ENCODE assay signal across 1 cellular context in the genomic region with DNA sequence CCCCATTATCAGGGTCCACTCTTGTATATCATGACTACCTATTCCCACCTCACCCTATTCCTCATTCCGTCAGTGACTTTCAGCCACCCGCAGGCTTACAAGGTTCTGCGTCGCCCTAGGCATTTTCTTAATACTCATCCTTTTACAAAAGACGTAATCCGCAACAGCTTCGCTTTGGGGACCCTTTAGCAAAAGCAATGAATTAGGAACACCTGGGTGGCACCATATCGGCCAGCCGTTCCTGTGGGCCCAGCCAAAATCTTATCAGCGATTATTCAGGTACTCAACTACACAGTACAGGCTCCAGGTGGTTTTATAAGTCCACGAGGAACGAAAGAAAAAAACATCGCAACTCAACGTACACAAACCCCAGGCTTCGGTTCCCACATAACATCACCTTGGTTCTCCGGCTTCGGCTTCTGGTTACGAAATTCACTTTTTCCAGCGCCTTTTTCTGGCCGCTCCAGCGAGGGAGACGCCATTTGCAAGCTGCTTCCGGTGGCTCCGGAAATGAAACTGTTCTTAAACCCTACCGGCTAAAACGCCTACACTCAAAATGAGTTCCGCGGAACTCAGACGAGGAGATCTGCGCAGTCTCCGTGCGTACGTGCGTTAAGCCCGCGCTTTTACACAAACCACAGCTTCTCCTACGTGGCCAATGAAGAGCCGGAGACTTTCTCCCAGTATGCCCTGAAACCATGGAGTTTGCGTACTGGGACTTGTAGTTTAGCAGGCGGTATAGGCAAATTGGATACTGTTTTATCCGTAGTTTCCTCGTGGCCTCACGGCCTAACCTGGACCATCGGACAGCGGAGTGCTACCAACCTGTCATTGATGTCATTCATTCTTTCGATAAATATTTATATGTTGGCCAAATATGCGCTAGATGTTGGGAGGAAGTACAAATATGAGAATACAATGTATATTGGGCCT.
TF ChIP-seq lines count a peak whose summit lies in the region.

A gene (minus strand): TSS at position 494 of the 933 bp plus-strand sequence. CDS start 12 bp downstream, at position 482.

TF ChIP-seq in GM12878, 131 proteins besides CTCF, POLR2A, EP300 and RAD21 (continued from another document and continues in another):
- TF ChIP-seq, protein P1, sequence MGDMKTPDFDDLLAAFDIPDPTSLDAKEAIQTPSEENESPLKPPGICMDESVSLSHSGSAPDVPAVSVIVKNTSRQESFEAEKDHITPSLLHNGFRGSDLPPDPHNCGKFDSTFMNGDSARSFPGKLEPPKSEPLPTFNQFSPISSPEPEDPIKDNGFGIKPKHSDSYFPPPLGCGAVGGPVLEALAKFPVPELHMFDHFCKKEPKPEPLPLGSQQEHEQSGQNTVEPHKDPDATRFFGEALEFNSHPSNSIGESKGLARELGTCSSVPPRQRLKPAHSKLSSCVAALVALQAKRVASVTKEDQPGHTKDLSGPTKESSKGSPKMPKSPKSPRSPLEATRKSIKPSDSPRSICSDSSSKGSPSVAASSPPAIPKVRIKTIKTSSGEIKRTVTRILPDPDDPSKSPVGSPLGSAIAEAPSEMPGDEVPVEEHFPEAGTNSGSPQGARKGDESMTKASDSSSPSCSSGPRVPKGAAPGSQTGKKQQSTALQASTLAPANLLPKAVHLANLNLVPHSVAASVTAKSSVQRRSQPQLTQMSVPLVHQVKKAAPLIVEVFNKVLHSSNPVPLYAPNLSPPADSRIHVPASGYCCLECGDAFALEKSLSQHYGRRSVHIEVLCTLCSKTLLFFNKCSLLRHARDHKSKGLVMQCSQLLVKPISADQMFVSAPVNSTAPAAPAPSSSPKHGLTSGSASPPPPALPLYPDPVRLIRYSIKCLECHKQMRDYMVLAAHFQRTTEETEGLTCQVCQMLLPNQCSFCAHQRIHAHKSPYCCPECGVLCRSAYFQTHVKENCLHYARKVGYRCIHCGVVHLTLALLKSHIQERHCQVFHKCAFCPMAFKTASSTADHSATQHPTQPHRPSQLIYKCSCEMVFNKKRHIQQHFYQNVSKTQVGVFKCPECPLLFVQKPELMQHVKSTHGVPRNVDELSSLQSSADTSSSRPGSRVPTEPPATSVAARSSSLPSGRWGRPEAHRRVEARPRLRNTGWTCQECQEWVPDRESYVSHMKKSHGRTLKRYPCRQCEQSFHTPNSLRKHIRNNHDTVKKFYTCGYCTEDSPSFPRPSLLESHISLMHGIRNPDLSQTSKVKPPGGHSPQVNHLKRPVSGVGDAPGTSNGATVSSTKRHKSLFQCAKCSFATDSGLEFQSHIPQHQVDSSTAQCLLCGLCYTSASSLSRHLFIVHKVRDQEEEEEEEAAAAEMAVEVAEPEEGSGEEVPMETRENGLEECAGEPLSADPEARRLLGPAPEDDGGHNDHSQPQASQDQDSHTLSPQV (IDR thresholded peaks at IDR 0.05): no peak
- TF ChIP-seq RCOR1 (conservative IDR thresholded peaks at IDR 0.05; ENCODE audit: low read depth, low read length) (no peak), POLR2AphosphoS5 (IDR thresholded peaks at IDR 0.05; ENCODE audit: low read length) (peak; percentile 85), CHD2 (IDR thresholded peaks at IDR 0.05; ENCODE audit: borderline replicate concordance, low read depth, low read length) (peak; percentile 68; the same call in 1 of the 2 replicates), HDAC2 (IDR thresholded peaks at IDR 0.05) (peak; percentile 86; the same call in 1 of the 2 replicates), RAD51 (IDR thresholded peaks at IDR 0.05) (no peak), YY1 (IDR thresholded peaks at IDR 0.05; ENCODE audit: low read depth, low read length) (peak; percentile 98), RFX5 (IDR thresholded peaks at IDR 0.05; ENCODE audit: low read depth, low read length) (no peak), SREBF1 (IDR thresholded peaks at IDR 0.05; ENCODE audit: low read length) (peak; percentile 59; the same call in 1 of the 2 replicates), SMAD5 (IDR thresholded peaks at IDR 0.05; ENCODE audit: low read depth) (peak; percentile 86), ZBED1 (IDR thresholded peaks at IDR 0.05; ENCODE audit: borderline replicate concordance) (peak; percentile 73; the same call in 1 of the 2 replicates)
- TF ChIP-seq, protein P2, sequence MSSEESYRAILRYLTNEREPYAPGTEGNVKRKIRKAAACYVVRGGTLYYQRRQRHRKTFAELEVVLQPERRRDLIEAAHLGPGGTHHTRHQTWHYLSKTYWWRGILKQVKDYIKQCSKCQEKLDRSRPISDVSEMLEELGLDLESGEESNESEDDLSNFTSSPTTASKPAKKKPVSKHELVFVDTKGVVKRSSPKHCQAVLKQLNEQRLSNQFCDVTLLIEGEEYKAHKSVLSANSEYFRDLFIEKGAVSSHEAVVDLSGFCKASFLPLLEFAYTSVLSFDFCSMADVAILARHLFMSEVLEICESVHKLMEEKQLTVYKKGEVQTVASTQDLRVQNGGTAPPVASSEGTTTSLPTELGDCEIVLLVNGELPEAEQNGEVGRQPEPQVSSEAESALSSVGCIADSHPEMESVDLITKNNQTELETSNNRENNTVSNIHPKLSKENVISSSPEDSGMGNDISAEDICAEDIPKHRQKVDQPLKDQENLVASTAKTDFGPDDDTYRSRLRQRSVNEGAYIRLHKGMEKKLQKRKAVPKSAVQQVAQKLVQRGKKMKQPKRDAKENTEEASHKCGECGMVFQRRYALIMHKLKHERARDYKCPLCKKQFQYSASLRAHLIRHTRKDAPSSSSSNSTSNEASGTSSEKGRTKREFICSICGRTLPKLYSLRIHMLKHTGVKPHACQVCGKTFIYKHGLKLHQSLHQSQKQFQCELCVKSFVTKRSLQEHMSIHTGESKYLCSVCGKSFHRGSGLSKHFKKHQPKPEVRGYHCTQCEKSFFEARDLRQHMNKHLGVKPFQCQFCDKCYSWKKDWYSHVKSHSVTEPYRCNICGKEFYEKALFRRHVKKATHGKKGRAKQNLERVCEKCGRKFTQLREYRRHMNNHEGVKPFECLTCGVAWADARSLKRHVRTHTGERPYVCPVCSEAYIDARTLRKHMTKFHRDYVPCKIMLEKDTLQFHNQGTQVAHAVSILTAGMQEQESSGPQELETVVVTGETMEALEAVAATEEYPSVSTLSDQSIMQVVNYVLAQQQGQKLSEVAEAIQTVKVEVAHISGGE (CRISPR knock-in tag; IDR thresholded peaks at IDR 0.05): peak; percentile 89
- TF ChIP-seq, protein P3, sequence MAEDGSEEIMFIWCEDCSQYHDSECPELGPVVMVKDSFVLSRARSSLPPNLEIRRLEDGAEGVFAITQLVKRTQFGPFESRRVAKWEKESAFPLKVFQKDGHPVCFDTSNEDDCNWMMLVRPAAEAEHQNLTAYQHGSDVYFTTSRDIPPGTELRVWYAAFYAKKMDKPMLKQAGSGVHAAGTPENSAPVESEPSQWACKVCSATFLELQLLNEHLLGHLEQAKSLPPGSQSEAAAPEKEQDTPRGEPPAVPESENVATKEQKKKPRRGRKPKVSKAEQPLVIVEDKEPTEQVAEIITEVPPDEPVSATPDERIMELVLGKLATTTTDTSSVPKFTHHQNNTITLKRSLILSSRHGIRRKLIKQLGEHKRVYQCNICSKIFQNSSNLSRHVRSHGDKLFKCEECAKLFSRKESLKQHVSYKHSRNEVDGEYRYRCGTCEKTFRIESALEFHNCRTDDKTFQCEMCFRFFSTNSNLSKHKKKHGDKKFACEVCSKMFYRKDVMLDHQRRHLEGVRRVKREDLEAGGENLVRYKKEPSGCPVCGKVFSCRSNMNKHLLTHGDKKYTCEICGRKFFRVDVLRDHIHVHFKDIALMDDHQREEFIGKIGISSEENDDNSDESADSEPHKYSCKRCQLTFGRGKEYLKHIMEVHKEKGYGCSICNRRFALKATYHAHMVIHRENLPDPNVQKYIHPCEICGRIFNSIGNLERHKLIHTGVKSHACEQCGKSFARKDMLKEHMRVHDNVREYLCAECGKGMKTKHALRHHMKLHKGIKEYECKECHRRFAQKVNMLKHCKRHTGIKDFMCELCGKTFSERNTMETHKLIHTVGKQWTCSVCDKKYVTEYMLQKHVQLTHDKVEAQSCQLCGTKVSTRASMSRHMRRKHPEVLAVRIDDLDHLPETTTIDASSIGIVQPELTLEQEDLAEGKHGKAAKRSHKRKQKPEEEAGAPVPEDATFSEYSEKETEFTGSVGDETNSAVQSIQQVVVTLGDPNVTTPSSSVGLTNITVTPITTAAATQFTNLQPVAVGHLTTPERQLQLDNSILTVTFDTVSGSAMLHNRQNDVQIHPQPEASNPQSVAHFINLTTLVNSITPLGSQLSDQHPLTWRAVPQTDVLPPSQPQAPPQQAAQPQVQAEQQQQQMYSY (CRISPR knock-in tag; IDR thresholded peaks at IDR 0.05): 0 out of 2 replicates have a peak, but pooled peaks have one; percentile 8
- TF ChIP-seq, protein P4, sequence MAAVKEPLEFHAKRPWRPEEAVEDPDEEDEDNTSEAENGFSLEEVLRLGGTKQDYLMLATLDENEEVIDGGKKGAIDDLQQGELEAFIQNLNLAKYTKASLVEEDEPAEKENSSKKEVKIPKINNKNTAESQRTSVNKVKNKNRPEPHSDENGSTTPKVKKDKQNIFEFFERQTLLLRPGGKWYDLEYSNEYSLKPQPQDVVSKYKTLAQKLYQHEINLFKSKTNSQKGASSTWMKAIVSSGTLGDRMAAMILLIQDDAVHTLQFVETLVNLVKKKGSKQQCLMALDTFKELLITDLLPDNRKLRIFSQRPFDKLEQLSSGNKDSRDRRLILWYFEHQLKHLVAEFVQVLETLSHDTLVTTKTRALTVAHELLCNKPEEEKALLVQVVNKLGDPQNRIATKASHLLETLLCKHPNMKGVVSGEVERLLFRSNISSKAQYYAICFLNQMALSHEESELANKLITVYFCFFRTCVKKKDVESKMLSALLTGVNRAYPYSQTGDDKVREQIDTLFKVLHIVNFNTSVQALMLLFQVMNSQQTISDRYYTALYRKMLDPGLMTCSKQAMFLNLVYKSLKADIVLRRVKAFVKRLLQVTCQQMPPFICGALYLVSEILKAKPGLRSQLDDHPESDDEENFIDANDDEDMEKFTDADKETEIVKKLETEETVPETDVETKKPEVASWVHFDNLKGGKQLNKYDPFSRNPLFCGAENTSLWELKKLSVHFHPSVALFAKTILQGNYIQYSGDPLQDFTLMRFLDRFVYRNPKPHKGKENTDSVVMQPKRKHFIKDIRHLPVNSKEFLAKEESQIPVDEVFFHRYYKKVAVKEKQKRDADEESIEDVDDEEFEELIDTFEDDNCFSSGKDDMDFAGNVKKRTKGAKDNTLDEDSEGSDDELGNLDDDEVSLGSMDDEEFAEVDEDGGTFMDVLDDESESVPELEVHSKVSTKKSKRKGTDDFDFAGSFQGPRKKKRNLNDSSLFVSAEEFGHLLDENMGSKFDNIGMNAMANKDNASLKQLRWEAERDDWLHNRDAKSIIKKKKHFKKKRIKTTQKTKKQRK (IDR thresholded peaks at IDR 0.05; ENCODE audit: low read depth, low read length): no peak
- TF ChIP-seq, protein P5, sequence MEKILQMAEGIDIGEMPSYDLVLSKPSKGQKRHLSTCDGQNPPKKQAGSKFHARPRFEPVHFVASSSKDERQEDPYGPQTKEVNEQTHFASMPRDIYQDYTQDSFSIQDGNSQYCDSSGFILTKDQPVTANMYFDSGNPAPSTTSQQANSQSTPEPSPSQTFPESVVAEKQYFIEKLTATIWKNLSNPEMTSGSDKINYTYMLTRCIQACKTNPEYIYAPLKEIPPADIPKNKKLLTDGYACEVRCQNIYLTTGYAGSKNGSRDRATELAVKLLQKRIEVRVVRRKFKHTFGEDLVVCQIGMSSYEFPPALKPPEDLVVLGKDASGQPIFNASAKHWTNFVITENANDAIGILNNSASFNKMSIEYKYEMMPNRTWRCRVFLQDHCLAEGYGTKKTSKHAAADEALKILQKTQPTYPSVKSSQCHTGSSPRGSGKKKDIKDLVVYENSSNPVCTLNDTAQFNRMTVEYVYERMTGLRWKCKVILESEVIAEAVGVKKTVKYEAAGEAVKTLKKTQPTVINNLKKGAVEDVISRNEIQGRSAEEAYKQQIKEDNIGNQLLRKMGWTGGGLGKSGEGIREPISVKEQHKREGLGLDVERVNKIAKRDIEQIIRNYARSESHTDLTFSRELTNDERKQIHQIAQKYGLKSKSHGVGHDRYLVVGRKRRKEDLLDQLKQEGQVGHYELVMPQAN (conservative IDR thresholded peaks at IDR 0.05): peak; percentile 39; the same call in 1 of the 2 replicates
- TF ChIP-seq, protein P6, sequence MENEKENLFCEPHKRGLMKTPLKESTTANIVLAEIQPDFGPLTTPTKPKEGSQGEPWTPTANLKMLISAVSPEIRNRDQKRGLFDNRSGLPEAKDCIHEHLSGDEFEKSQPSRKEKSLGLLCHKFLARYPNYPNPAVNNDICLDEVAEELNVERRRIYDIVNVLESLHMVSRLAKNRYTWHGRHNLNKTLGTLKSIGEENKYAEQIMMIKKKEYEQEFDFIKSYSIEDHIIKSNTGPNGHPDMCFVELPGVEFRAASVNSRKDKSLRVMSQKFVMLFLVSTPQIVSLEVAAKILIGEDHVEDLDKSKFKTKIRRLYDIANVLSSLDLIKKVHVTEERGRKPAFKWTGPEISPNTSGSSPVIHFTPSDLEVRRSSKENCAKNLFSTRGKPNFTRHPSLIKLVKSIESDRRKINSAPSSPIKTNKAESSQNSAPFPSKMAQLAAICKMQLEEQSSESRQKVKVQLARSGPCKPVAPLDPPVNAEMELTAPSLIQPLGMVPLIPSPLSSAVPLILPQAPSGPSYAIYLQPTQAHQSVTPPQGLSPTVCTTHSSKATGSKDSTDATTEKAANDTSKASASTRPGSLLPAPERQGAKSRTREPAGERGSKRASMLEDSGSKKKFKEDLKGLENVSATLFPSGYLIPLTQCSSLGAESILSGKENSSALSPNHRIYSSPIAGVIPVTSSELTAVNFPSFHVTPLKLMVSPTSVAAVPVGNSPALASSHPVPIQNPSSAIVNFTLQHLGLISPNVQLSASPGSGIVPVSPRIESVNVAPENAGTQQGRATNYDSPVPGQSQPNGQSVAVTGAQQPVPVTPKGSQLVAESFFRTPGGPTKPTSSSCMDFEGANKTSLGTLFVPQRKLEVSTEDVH (IDR thresholded peaks at IDR 0.05; ENCODE audit: low read depth, partially characterized antibody): peak; percentile 91
- TF ChIP-seq, protein P7, sequence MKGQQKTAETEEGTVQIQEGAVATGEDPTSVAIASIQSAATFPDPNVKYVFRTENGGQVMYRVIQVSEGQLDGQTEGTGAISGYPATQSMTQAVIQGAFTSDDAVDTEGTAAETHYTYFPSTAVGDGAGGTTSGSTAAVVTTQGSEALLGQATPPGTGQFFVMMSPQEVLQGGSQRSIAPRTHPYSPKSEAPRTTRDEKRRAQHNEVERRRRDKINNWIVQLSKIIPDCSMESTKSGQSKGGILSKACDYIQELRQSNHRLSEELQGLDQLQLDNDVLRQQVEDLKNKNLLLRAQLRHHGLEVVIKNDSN (IDR thresholded peaks at IDR 0.05; ENCODE audit: borderline replicate concordance, extremely low read length, insufficient read depth, low read depth, low read length): no peak
- TF ChIP-seq, protein P8, sequence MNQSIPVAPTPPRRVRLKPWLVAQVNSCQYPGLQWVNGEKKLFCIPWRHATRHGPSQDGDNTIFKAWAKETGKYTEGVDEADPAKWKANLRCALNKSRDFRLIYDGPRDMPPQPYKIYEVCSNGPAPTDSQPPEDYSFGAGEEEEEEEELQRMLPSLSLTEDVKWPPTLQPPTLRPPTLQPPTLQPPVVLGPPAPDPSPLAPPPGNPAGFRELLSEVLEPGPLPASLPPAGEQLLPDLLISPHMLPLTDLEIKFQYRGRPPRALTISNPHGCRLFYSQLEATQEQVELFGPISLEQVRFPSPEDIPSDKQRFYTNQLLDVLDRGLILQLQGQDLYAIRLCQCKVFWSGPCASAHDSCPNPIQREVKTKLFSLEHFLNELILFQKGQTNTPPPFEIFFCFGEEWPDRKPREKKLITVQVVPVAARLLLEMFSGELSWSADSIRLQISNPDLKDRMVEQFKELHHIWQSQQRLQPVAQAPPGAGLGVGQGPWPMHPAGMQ (IDR thresholded peaks at IDR 0.05; ENCODE audit: borderline replicate concordance): no peak
- TF ChIP-seq, protein P9, sequence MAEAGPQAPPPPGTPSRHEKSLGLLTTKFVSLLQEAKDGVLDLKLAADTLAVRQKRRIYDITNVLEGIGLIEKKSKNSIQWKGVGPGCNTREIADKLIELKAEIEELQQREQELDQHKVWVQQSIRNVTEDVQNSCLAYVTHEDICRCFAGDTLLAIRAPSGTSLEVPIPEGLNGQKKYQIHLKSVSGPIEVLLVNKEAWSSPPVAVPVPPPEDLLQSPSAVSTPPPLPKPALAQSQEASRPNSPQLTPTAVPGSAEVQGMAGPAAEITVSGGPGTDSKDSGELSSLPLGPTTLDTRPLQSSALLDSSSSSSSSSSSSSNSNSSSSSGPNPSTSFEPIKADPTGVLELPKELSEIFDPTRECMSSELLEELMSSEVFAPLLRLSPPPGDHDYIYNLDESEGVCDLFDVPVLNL (IDR thresholded peaks at IDR 0.05; ENCODE audit: low read depth, low read length): peak; percentile 59; the same call in 1 of the 2 replicates
